Comparison of ENCODE assay signal across 2 cellular contexts in genomic region chr12:89151536-89151935, GRCh38.
TF ChIP-seq lines count a peak whose summit lies in the region.

No MANE protein-coding gene starts in this region.

TF ChIP-seq in WTC11, 78 proteins besides CTCF, POLR2A, EP300 and RAD21:
- TF ChIP-seq NFE2L1 (CRISPR knock-in tag; IDR thresholded peaks at IDR 0.05): peak; percentile 38; the same call in 1 of the 2 replicates
- TF ChIP-seq ZNF512 (CRISPR knock-in tag; IDR thresholded peaks at IDR 0.05; ENCODE audit: borderline replicate concordance): no peak

TF ChIP-seq in HepG2, 621 proteins besides CTCF, POLR2A, EP300 and RAD21:
- no peak for TF ChIP-seq FOSL1 (CRISPR knock-in tag; IDR thresholded peaks at IDR 0.05; ENCODE audit: borderline replicate concordance)
- TF ChIP-seq, protein P1, sequence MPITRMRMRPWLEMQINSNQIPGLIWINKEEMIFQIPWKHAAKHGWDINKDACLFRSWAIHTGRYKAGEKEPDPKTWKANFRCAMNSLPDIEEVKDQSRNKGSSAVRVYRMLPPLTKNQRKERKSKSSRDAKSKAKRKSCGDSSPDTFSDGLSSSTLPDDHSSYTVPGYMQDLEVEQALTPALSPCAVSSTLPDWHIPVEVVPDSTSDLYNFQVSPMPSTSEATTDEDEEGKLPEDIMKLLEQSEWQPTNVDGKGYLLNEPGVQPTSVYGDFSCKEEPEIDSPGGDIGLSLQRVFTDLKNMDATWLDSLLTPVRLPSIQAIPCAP (CRISPR knock-in tag; IDR thresholded peaks at IDR 0.05; ENCODE audit: low read depth): no peak
- TF ChIP-seq ZFYVE20 (CRISPR knock-in tag; IDR thresholded peaks at IDR 0.05; ENCODE audit: borderline replicate concordance, low read depth): no peak
- no peak for TF ChIP-seq PTBP1 (IDR thresholded peaks at IDR 0.05; ENCODE audit: low read depth, low read length, poor library complexity, severe bottlenecking)
- no peak for TF ChIP-seq ZNF777 (CRISPR knock-in tag; IDR thresholded peaks at IDR 0.05)
- no peak for TF ChIP-seq BRCA1 (CRISPR knock-in tag; IDR thresholded peaks at IDR 0.05)
- no peak for TF ChIP-seq ZNF468 (CRISPR knock-in tag; IDR thresholded peaks at IDR 0.05)
- TF ChIP-seq SIN3A (IDR thresholded peaks at IDR 0.05; ENCODE audit: borderline replicate concordance, low read depth, low read length): no peak
- TF ChIP-seq BRD4 (CRISPR knock-in tag; IDR thresholded peaks at IDR 0.05): no peak
- no peak for TF ChIP-seq KLF15 (CRISPR knock-in tag; IDR thresholded peaks at IDR 0.05; ENCODE audit: borderline replicate concordance)
- TF ChIP-seq ZNF34 (CRISPR knock-in tag; IDR thresholded peaks at IDR 0.05; ENCODE audit: borderline replicate concordance): no peak
- TF ChIP-seq ARHGAP35 (CRISPR knock-in tag; IDR thresholded peaks at IDR 0.05; ENCODE audit: borderline replicate concordance): no peak
- TF ChIP-seq KDM4B (CRISPR knock-in tag; IDR thresholded peaks at IDR 0.05): no peak
- no peak for TF ChIP-seq SOX5 (CRISPR knock-in tag; IDR thresholded peaks at IDR 0.05; ENCODE audit: borderline replicate concordance)
- TF ChIP-seq HNF4A (CRISPR knock-in tag; IDR thresholded peaks at IDR 0.05): no peak
- TF ChIP-seq ELF4 (CRISPR knock-in tag; IDR thresholded peaks at IDR 0.05; ENCODE audit: borderline replicate concordance): no peak
- TF ChIP-seq ZNF260 (CRISPR knock-in tag; IDR thresholded peaks at IDR 0.05; ENCODE audit: borderline replicate concordance, low read depth): no peak
- TF ChIP-seq ZNF33B (CRISPR knock-in tag; IDR thresholded peaks at IDR 0.05): no peak
